ENCODE assay signal across 1 cellular context in the genomic region with DNA sequence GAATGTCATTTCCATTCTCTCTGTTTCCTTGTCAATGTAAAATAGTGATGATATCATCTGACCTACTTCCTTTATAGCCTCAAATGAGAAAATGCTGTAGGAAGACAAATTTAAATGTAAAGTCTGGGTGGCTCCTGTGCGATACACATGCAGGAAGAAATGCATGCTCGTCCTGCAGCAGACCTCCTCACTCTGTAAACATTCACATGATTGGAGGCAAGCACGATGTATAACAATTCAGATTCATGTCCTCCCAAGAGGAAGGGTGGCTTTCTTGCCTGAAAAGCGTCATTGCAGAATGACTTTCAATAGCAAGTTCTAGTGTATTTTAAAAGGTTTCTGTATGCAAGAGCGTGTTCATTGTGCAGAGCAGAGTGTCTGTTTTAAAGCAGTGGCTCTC.
TF ChIP-seq lines count a peak whose summit lies in the region.

No MANE protein-coding gene starts in this region.

TF ChIP-seq in GM23338, 12 proteins besides CTCF, POLR2A, EP300 and RAD21 (continued from another document):
- TF ChIP-seq, protein P1, sequence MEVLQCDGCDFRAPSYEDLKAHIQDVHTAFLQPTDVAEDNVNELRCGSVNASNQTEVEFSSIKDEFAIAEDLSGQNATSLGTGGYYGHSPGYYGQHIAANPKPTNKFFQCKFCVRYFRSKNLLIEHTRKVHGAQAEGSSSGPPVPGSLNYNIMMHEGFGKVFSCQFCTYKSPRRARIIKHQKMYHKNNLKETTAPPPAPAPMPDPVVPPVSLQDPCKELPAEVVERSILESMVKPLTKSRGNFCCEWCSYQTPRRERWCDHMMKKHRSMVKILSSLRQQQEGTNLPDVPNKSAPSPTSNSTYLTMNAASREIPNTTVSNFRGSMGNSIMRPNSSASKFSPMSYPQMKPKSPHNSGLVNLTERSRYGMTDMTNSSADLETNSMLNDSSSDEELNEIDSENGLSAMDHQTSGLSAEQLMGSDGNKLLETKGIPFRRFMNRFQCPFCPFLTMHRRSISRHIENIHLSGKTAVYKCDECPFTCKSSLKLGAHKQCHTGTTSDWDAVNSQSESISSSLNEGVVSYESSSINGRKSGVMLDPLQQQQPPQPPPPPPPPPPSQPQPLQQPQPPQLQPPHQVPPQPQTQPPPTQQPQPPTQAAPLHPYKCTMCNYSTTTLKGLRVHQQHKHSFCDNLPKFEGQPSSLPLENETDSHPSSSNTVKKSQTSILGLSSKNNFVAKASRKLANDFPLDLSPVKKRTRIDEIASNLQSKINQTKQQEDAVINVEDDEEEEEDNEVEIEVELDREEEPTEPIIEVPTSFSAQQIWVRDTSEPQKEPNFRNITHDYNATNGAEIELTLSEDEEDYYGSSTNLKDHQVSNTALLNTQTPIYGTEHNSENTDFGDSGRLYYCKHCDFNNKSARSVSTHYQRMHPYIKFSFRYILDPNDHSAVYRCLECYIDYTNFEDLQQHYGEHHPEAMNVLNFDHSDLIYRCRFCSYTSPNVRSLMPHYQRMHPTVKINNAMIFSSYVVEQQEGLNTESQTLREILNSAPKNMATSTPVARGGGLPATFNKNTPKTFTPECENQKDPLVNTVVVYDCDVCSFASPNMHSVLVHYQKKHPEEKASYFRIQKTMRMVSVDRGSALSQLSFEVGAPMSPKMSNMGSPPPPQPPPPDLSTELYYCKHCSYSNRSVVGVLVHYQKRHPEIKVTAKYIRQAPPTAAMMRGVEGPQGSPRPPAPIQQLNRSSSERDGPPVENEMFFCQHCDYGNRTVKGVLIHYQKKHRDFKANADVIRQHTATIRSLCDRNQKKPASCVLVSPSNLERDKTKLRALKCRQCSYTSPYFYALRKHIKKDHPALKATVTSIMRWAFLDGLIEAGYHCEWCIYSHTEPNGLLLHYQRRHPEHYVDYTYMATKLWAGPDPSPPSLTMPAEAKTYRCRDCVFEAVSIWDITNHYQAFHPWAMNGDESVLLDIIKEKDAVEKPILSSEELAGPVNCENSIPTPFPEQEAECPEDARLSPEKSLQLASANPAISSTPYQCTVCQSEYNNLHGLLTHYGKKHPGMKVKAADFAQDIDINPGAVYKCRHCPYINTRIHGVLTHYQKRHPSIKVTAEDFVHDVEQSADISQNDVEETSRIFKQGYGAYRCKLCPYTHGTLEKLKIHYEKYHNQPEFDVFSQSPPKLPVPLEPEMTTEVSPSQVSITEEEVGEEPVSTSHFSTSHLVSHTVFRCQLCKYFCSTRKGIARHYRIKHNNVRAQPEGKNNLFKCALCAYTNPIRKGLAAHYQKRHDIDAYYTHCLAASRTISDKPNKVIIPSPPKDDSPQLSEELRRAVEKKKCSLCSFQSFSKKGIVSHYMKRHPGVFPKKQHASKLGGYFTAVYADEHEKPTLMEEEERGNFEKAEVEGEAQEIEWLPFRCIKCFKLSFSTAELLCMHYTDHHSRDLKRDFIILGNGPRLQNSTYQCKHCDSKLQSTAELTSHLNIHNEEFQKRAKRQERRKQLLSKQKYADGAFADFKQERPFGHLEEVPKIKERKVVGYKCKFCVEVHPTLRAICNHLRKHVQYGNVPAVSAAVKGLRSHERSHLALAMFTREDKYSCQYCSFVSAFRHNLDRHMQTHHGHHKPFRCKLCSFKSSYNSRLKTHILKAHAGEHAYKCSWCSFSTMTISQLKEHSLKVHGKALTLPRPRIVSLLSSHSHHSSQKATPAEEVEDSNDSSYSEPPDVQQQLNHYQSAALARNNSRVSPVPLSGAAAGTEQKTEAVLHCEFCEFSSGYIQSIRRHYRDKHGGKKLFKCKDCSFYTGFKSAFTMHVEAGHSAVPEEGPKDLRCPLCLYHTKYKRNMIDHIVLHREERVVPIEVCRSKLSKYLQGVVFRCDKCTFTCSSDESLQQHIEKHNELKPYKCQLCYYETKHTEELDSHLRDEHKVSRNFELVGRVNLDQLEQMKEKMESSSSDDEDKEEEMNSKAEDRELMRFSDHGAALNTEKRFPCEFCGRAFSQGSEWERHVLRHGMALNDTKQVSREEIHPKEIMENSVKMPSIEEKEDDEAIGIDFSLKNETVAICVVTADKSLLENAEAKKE (CRISPR knock-in tag; IDR thresholded peaks at IDR 0.05) = no peak
- TF ChIP-seq ZNF114 (CRISPR knock-in tag; IDR thresholded peaks at IDR 0.05) (no peak), CREB1 (CRISPR knock-in tag; IDR thresholded peaks at IDR 0.05; ENCODE audit: low read depth) (no peak), POLR2AphosphoS5 (IDR thresholded peaks at IDR 0.05; ENCODE audit: low read depth) (no peak), STAT1 (IDR thresholded peaks at IDR 0.05; ENCODE audit: unreplicated experiment) (no peak), EZH2 (IDR thresholded peaks at IDR 0.05; ENCODE audit: low read depth, unreplicated experiment) (no peak), ZNF331 (CRISPR knock-in tag; IDR thresholded peaks at IDR 0.05; ENCODE audit: low read depth) (no peak), JUNB (IDR thresholded peaks at IDR 0.05; ENCODE audit: unreplicated experiment) (no peak), EZH2phosphoT487 (IDR thresholded peaks at IDR 0.05; ENCODE audit: unreplicated experiment) (no peak), NANOG (IDR thresholded peaks at IDR 0.05; ENCODE audit: borderline replicate concordance) (no peak)
- TF ChIP-seq, protein P2, sequence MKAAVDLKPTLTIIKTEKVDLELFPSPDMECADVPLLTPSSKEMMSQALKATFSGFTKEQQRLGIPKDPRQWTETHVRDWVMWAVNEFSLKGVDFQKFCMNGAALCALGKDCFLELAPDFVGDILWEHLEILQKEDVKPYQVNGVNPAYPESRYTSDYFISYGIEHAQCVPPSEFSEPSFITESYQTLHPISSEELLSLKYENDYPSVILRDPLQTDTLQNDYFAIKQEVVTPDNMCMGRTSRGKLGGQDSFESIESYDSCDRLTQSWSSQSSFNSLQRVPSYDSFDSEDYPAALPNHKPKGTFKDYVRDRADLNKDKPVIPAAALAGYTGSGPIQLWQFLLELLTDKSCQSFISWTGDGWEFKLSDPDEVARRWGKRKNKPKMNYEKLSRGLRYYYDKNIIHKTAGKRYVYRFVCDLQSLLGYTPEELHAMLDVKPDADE (IDR thresholded peaks at IDR 0.05) = no peak
